In genomic region chr6:31971279-31971992, GRCh38 we compare ENCODE assay signal across 8 cellular contexts. TPM values are rescaled to one million over a fixed set of nuclear protein-coding genes. Genes with fewer than 3 reads are reported as not detected.
A peak's percentile ranks its signal among the peaks of the same experiment; 100 is the strongest.
DNase-seq lines count a peak whose midpoint lies in the region; ATAC-seq and TF ChIP-seq lines count a peak whose summit lies in the region.

No MANE protein-coding gene starts in this region.

- in situ Hi-C loops in GM13977 (cut with MboI; ENCODE audit: low pct_unique_long_range_greater_than_20kb, low sequenced_read_pairs, unreplicated experiment) = no loop called here
- in situ Hi-C loops in ACHN (cut with HindIII; ENCODE audit: low pct_ligation_motif_present, low pct_unique_long_range_greater_than_20kb, low sequenced_read_pairs) = no loop called here

- H3K4me3 ChIP-seq in fibroblast of the aortic adventitia (ENCODE audit: low read depth, low read length) = peak overlapping the region; percentile 93

- POLR2A ChIA-PET in GM10248 (lab: Yijun Ruan, JAX) = interaction anchor here (0.6 to 3.3 kb wide), 3 partner anchors 13 to 1276 kb away, joined by 3 to 15 read pairs (median 3); partner anchors contain the start of genes HSPA1B, NELFE and SKIC2

- CTCF ChIA-PET in GM10248 (lab: Yijun Ruan, JAX) = interaction anchor here (1.0 to 1.5 kb wide), 4 partner anchors 19 to 290 kb away, joined by 3 to 7 read pairs (median 4); partner anchors contain the start of gene LY6G5C

- TF ChIP-seq CTCF in fibroblast of the aortic adventitia (IDR thresholded peaks at IDR 0.05; ENCODE audit: insufficient read depth, low read length) = no peak
- TF ChIP-seq CTCF in GM13977 (IDR thresholded peaks at IDR 0.05; ENCODE audit: extremely low read depth, insufficient read depth, missing control alignments) = no peak
- no peak for TF ChIP-seq CTCF in GM10248 (IDR thresholded peaks at IDR 0.05; ENCODE audit: control extremely low read depth, extremely low read depth, low read depth, missing control alignments)

- peak; percentile 3 for ATAC-seq in GM19455 (IDR thresholded peaks at IDR 0.05; ENCODE audit: unreplicated experiment)
- ATAC-seq in SK-N-SH treated with all-trans-retinoic acid at 6 μM for 48 hours = peak; percentile 49

- intact Hi-C loops in posterior vena cava (cut with DNase I) = no loop called here

- no peak for DNase-seq in fibroblast of the aortic adventitia (ENCODE audit: low read depth)
- peak; percentile 77 for DNase-seq in posterior vena cava (ENCODE audit: low spot score)
- no peak for DNase-seq in GM13977 (ENCODE audit: low spot score)
- DNase-seq in GM10248 (ENCODE audit: extremely low spot score) = no peak
- DNase-seq in NOMO-1 (lab: John Stamatoyannopoulos, UW; ENCODE audit: unreplicated experiment in 2 of 2) = no peak
- DNase-seq in ACHN = no peak

TF ChIP-seq in SK-N-SH treated with all-trans-retinoic acid at 6 μM for 48 hours, 23 proteins besides CTCF, POLR2A, EP300 and RAD21 (continues in another document):
- TF ChIP-seq RARB (CRISPR knock-in tag; IDR thresholded peaks at IDR 0.05) = no peak
- no peak for TF ChIP-seq POU6F1 (CRISPR knock-in tag; IDR thresholded peaks at IDR 0.05; ENCODE audit: borderline replicate concordance, low read depth)
- TF ChIP-seq ESRRG (CRISPR knock-in tag; IDR thresholded peaks at IDR 0.05) = no peak
- TF ChIP-seq ZNF565 (CRISPR knock-in tag; conservative IDR thresholded peaks at IDR 0.05; ENCODE audit: low read depth) = peak; percentile 82; the same call in 1 of the 2 replicates
- TF ChIP-seq ZC3H10 (CRISPR knock-in tag; IDR thresholded peaks at IDR 0.05) = no peak
- TF ChIP-seq PATZ1 (CRISPR knock-in tag; IDR thresholded peaks at IDR 0.05; ENCODE audit: borderline replicate concordance) = no peak
- no peak for TF ChIP-seq ARNTL (CRISPR knock-in tag; IDR thresholded peaks at IDR 0.05; ENCODE audit: borderline replicate concordance, low read depth)
- peak; percentile 57; the same call in 1 of the 2 replicates for TF ChIP-seq ZNF70 (CRISPR knock-in tag; IDR thresholded peaks at IDR 0.05)
- TF ChIP-seq CSDC2 (CRISPR knock-in tag; IDR thresholded peaks at IDR 0.05) = no peak
- TF ChIP-seq ZFP30 (CRISPR knock-in tag; IDR thresholded peaks at IDR 0.05) = no peak; the same call in 1 of the 2 replicates
- no peak for TF ChIP-seq TCF4 (CRISPR knock-in tag; IDR thresholded peaks at IDR 0.05; ENCODE audit: borderline replicate concordance)
- no peak; the same call in 1 of the 2 replicates for TF ChIP-seq TSHZ2 (CRISPR knock-in tag; IDR thresholded peaks at IDR 0.05)
- TF ChIP-seq OSR1 (CRISPR knock-in tag; IDR thresholded peaks at IDR 0.05) = no peak
- TF ChIP-seq CREB5 (CRISPR knock-in tag; IDR thresholded peaks at IDR 0.05; ENCODE audit: low read depth) = peak; percentile 73
- TF ChIP-seq GLIS3 (CRISPR knock-in tag; IDR thresholded peaks at IDR 0.05) = no peak
- 0 out of 2 replicates have a peak, but pooled peaks have one; percentile 75 for TF ChIP-seq BACH2 (CRISPR knock-in tag; IDR thresholded peaks at IDR 0.05; ENCODE audit: borderline replicate concordance)
- no peak for TF ChIP-seq ISL1 (CRISPR knock-in tag; IDR thresholded peaks at IDR 0.05)
- TF ChIP-seq SNAI2 (CRISPR knock-in tag; IDR thresholded peaks at IDR 0.05) = no peak
- TF ChIP-seq PPARA (CRISPR knock-in tag; IDR thresholded peaks at IDR 0.05; ENCODE audit: borderline replicate concordance) = peak; percentile 91; the same call in 1 of the 2 replicates
- TF ChIP-seq CSRNP3 (CRISPR knock-in tag; IDR thresholded peaks at IDR 0.05) = 0 out of 2 replicates have a peak, but pooled peaks have one; percentile 8
- no peak for TF ChIP-seq ZFP3 (CRISPR knock-in tag; IDR thresholded peaks at IDR 0.05)
- TF ChIP-seq TOX (CRISPR knock-in tag; IDR thresholded peaks at IDR 0.05; ENCODE audit: borderline replicate concordance) = no peak

RNA-seq across cellular contexts. Expression of gene DXO, which starts 0.5 kb away (rescaled TPM):
- total RNA-seq in fibroblast of the aortic adventitia (ENCODE audit: low replicate concordance) (15.9 and 28.8 TPM in 2 replicates), posterior vena cava (10 to 100 TPM; 14.5 to 15.5 TPM)

RNA-seq across cellular contexts. Expression of gene C4A, which starts 10.4 kb away (rescaled TPM):
- total RNA-seq in fibroblast of the aortic adventitia (ENCODE audit: low replicate concordance) (5.2 and 33.5 TPM in 2 replicates), posterior vena cava (10 to 100 TPM; 27.5 to 51.7 TPM)

RNA-seq across cellular contexts. Expression of gene SKIC2, which starts 12.5 kb away (rescaled TPM):
- total RNA-seq in fibroblast of the aortic adventitia (ENCODE audit: low replicate concordance) (30.7 and 42.8 TPM in 2 replicates), posterior vena cava (10 to 100 TPM; 41.6 to 42.9 TPM)

RNA-seq across cellular contexts. Expression of gene NELFE, which starts 12.7 kb away (rescaled TPM):
- total RNA-seq in fibroblast of the aortic adventitia (ENCODE audit: low replicate concordance) (36.6 and 109 TPM in 2 replicates), posterior vena cava (10 to 100 TPM; 41.6 to 52.0 TPM)

RNA-seq across cellular contexts. Expression of gene CFB, which starts 25.5 kb away (rescaled TPM):
- 32.9 and 39.1 TPM in 2 replicates for total RNA-seq in fibroblast of the aortic adventitia (ENCODE audit: low replicate concordance)
- 10 to 100 TPM; 35.8 to 83.3 TPM for total RNA-seq in posterior vena cava
